ENCODE assay signal across 8 cellular contexts in the genomic region with DNA sequence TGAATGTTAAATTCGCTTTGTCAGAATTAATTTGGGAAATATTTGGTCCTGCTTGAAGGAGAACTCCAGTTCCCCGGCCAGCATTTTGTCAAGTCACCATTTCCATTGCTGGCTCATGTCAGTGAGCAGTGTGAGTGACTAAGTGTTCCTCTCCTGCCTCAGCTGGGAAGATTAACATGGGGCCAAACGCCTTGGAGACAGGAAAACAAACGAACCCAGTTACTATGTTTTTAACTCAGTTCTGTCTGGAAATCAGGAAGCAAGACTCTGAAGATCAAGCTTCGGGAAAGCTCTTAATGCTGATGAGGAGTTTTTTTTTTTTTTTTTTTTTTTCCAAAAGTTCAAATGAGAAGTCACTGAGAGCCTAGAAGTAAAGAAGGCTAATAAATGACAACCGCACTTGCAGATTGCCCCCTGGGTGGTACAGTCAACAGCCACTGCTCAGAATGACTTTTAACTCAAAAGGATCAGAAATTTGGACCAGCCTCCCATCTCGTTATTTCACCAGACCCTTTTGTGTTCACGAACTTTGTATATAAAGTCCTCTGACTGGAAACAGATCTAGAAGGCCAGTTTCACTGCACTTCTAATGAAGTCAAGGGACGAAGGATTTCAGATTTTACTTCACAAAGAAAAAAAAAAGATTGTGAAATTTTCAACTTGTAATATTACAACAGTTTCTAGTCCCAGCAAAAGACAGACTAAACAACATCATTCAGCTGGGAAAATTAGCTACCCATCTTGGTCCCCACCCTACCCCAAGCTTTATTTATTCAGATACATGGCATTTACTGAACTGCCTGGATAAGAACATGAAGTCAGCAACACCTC.
DNase-seq lines count a peak whose midpoint lies in the region; ATAC-seq and TF ChIP-seq lines count a peak whose summit lies in the region.

No MANE protein-coding gene starts in this region.

- H3K4me1 Mint-ChIP-seq in chondrocyte (ENCODE audit: low read depth): peaks cover 88% of the 10 kb centered on the region
- H3K4me1 Mint-ChIP-seq in activated CD4-positive, alpha-beta memory T cell treated with anti-CD3 and anti-CD28 coated beads, Interleukin-2, amount 10 ng/mL, durations not matched to agents 7 days and 5 days: peaks cover 18% of the 10 kb centered on the region
- H3K4me1 Mint-ChIP-seq in naive thymus-derived CD8-positive, alpha-beta T cell: peaks cover 0 to 4% (median 0%) of the 10 kb centered on the region in 4 donors

- ATAC-seq in naive thymus-derived CD8-positive, alpha-beta T cell: no peak
- no peak for ATAC-seq in GM21723 (IDR thresholded peaks at IDR 0.05; ENCODE audit: unreplicated experiment)

- H3K4me3 ChIP-seq in testis: no peak overlapping the region

- no peaks in the 10 kb centered on the region for H3K36me3 Mint-ChIP-seq in chondrocyte (ENCODE audit: low read depth)
- no peaks in the 10 kb centered on the region for H3K36me3 Mint-ChIP-seq in activated CD4-positive, alpha-beta memory T cell treated with anti-CD3 and anti-CD28 coated beads, Interleukin-2, amount 10 ng/mL, durations not matched to agents 7 days and 5 days (ENCODE audit: low read depth)
- no peaks in the 10 kb centered on the region for H3K36me3 Mint-ChIP-seq in naive thymus-derived CD8-positive, alpha-beta T cell

- no peaks in the 10 kb centered on the region for H3K27me3 Mint-ChIP-seq in chondrocyte (ENCODE audit: low read depth)
- H3K27me3 Mint-ChIP-seq in activated CD4-positive, alpha-beta memory T cell treated with anti-CD3 and anti-CD28 coated beads, Interleukin-2, amount 10 ng/mL, durations not matched to agents 7 days and 5 days: peaks cover 20% of the 10 kb centered on the region
- H3K27me3 Mint-ChIP-seq in naive thymus-derived CD8-positive, alpha-beta T cell: peaks cover 0 to 18% (median 17%) of the 10 kb centered on the region in 5 donors

- POLR2A ChIA-PET in activated CD4-positive, alpha-beta memory T cell treated with anti-CD3 and anti-CD28 coated beads, Interleukin-2, amount 10 ng/mL, durations not matched to agents 7 days and 5 days (lab: Charles Lee): no interaction called here
- POLR2A ChIA-PET in naive thymus-derived CD8-positive, alpha-beta T cell (lab: Charles Lee): no interaction called here

- H3K4me3 Mint-ChIP-seq in chondrocyte (ENCODE audit: unreplicated experiment): peak overlapping the region; percentile 9
- no peak overlapping the region for H3K4me3 Mint-ChIP-seq in activated CD4-positive, alpha-beta memory T cell treated with anti-CD3 and anti-CD28 coated beads, Interleukin-2, amount 10 ng/mL, durations not matched to agents 7 days and 5 days
- no peak overlapping the region for H3K4me3 Mint-ChIP-seq in naive thymus-derived CD8-positive, alpha-beta T cell

- WGBS in testis, 2 donors: 45 to 53% methylated on average over 9 of the region's 9 CpGs

- intact Hi-C loops in testis (cut with DNase I; ENCODE audit: low total_unique reads): no loop called here

- no peaks in the 10 kb centered on the region for H3K9me3 Mint-ChIP-seq in chondrocyte (ENCODE audit: low read depth)
- no peaks in the 10 kb centered on the region for H3K9me3 Mint-ChIP-seq in activated CD4-positive, alpha-beta memory T cell treated with anti-CD3 and anti-CD28 coated beads, Interleukin-2, amount 10 ng/mL, durations not matched to agents 7 days and 5 days
- no peaks in the 10 kb centered on the region for H3K9me3 Mint-ChIP-seq in naive thymus-derived CD8-positive, alpha-beta T cell

- no peak for TF ChIP-seq POLR2A in testis (IDR thresholded peaks at IDR 0.05)

- H3K9me3 ChIP-seq in testis: no peaks in the 10 kb centered on the region

- H3K27ac Mint-ChIP-seq in chondrocyte (ENCODE audit: unreplicated experiment): peak overlapping the region; percentile 97
- no peak overlapping the region for H3K27ac Mint-ChIP-seq in activated CD4-positive, alpha-beta memory T cell treated with anti-CD3 and anti-CD28 coated beads, Interleukin-2, amount 10 ng/mL, durations not matched to agents 7 days and 5 days
- H3K27ac Mint-ChIP-seq in naive thymus-derived CD8-positive, alpha-beta T cell: no peak overlapping the region

- H3K4me1 ChIP-seq in testis: peaks cover 14% of the 10 kb centered on the region

- CTCF ChIA-PET in activated CD4-positive, alpha-beta memory T cell treated with anti-CD3 and anti-CD28 coated beads, Interleukin-2, amount 10 ng/mL, durations not matched to agents 7 days and 5 days (lab: Charles Lee): no interaction called here

- in situ Hi-C loops in KBM-7 (cut with MboI; ENCODE audit: low pct_unique_long_range_greater_than_20kb, low sequenced_read_pairs): loop anchor here (25.0 kb wide), 1 partner anchor 360 kb away; no protein-coding TSS in a partner anchor

- H3K27me3 ChIP-seq in testis: no peaks in the 10 kb centered on the region

- TF ChIP-seq CTCF in chondrocyte (IDR thresholded peaks at IDR 0.05) (no peak), testis (IDR thresholded peaks at IDR 0.05) (no peak)

- DNase-seq in KBM-7: peak; percentile 18
- DNase-seq in chondrocyte (ENCODE audit: low spot score): no peak
- DNase-seq in left kidney (ENCODE audit: low read depth, low spot score): peak; percentile 75
- DNase-seq in testis: peak; percentile 52
- no peak for DNase-seq in activated CD4-positive, alpha-beta memory T cell treated with anti-CD3 and anti-CD28 coated beads, Interleukin-2, amount 10 ng/mL, durations not matched to agents 7 days and 5 days
- DNase-seq in DMS153 treated with DMSO at 0.1 percent for 48 hours (lab: John Stamatoyannopoulos, UW; ENCODE audit: unreplicated experiment): no peak
- DNase-seq in naive thymus-derived CD8-positive, alpha-beta T cell: no peak

- H3K27ac ChIP-seq in testis: peak overlapping the region in 1 of 2 donors; percentile 39

- H3K36me3 ChIP-seq in testis (ENCODE audit: low read depth, missing control alignments): no peaks in the 10 kb centered on the region

Comparison
In these comparisons a context has a peak if more than half of its experiments do, and no peak if none do; other contexts are left out.
1. DNase-seq: peak in KBM-7 (single experiment), left kidney (single experiment) and testis (single experiment); none in chondrocyte (single experiment), activated CD4-positive, alpha-beta memory T cell treated with anti-CD3 and anti-CD28 coated beads, Interleukin-2, amount 10 ng/mL, durations not matched to agents 7 days and 5 days (single experiment), DMS153 treated with DMSO at 0.1 percent for 48 hours (single experiment) and naive thymus-derived CD8-positive, alpha-beta T cell (0 of 10).